ENCODE assay signal across 8 cellular contexts in genomic region chr3:114383875-114384557, GRCh38.
DNase-seq lines count a peak whose midpoint lies in the region; ATAC-seq and TF ChIP-seq lines count a peak whose summit lies in the region.

No MANE protein-coding gene starts in this region.

- TF ChIP-seq CTCF in AG10803 (conservative IDR thresholded peaks at IDR 0.05; ENCODE audit: low read length): peak; percentile 98

- no peak overlapping the region for H4K5ac ChIP-seq in mesendoderm (ENCODE audit: low read length)

- no peak overlapping the region for H3K9ac ChIP-seq in mesendoderm (ENCODE audit: low read length)

- H2BK120ac ChIP-seq in mesendoderm (ENCODE audit: low read depth, low read length): no peak overlapping the region

- peak overlapping the region; percentile 52 for H3K4me3 ChIP-seq in AG10803 (ENCODE audit: low read length)
- H3K4me3 ChIP-seq in effector memory CD4-positive, alpha-beta T cell (ENCODE audit: insufficient read depth, low read depth, low read length, poor library complexity, severe bottlenecking): peak overlapping the region; percentile 43
- no peak overlapping the region for H3K4me3 ChIP-seq in mesendoderm (ENCODE audit: low read length)

- H3K9me3 ChIP-seq in effector memory CD4-positive, alpha-beta T cell (ENCODE audit: control insufficient read depth, low read length): no peaks in the 10 kb centered on the region

- no peak overlapping the region for H2BK15ac ChIP-seq in mesendoderm (replicated peaks; ENCODE audit: low read depth)

- H3K56ac ChIP-seq in mesendoderm (ENCODE audit: low read length): no peak overlapping the region

- no peak overlapping the region for H3K23ac ChIP-seq in mesendoderm (ENCODE audit: low read length)

- no peak overlapping the region for H3K4ac ChIP-seq in mesendoderm (ENCODE audit: low read depth, low read length)

- H3K79me1 ChIP-seq in mesendoderm (ENCODE audit: low read length): no peaks in the 10 kb centered on the region

- H3K18ac ChIP-seq in mesendoderm (ENCODE audit: low read length): no peak overlapping the region

- no peaks in the 10 kb centered on the region for H3K4me1 ChIP-seq in effector memory CD4-positive, alpha-beta T cell (ENCODE audit: control insufficient read depth, insufficient read depth, low read length, poor library complexity, severe bottlenecking)
- no peaks in the 10 kb centered on the region for H3K4me1 ChIP-seq in mesendoderm (ENCODE audit: control insufficient read depth, low read depth, low read length)

- ATAC-seq in GM18867 (IDR thresholded peaks at IDR 0.05; ENCODE audit: unreplicated experiment): peak; percentile 92
- ATAC-seq in HG03175 (IDR thresholded peaks at IDR 0.05; ENCODE audit: unreplicated experiment): peak; percentile 91

- no peak overlapping the region for H4K8ac ChIP-seq in mesendoderm (ENCODE audit: low read depth, low read length)

- peaks cover 19% of the 10 kb centered on the region for H3K36me3 ChIP-seq in effector memory CD4-positive, alpha-beta T cell (ENCODE audit: control insufficient read depth, insufficient read depth, low read length)
- no peaks in the 10 kb centered on the region for H3K36me3 ChIP-seq in mesendoderm (ENCODE audit: control insufficient read depth, insufficient read depth, low read length)

- no peak overlapping the region for H2AK5ac ChIP-seq in mesendoderm (ENCODE audit: low read length)

- H3K79me2 ChIP-seq in mesendoderm (ENCODE audit: control insufficient read depth, insufficient read depth, low read length): no peaks in the 10 kb centered on the region

- no peak overlapping the region for H3K4me2 ChIP-seq in mesendoderm (ENCODE audit: low read length)

- no peak overlapping the region for H2BK5ac ChIP-seq in mesendoderm (ENCODE audit: low read length)

- H3K27me3 ChIP-seq in effector memory CD4-positive, alpha-beta T cell (replicated peaks; ENCODE audit: control insufficient read depth, insufficient read depth, low read length, poor library complexity, severe bottlenecking): no peaks in the 10 kb centered on the region
- H3K27me3 ChIP-seq in mesendoderm (ENCODE audit: insufficient read depth, low read length, poor library complexity): no peaks in the 10 kb centered on the region

- WGBS in mesendoderm (ENCODE audit: extremely low coverage, insufficient coverage, low lambda C conversion rate): no CpG with 5 or more reads among the region's 12 CpGs

- peak overlapping the region; percentile 18 for H3K27ac ChIP-seq in effector memory CD4-positive, alpha-beta T cell (ENCODE audit: insufficient read depth, low read length, poor library complexity, severe bottlenecking)
- H3K27ac ChIP-seq in mesendoderm (ENCODE audit: low read depth, low read length): no peak overlapping the region

- peak; percentile 89 for DNase-seq in AG10803 (ENCODE audit: low read depth)
- peak; percentile 71 for DNase-seq in NCI-H69 (lab: John Stamatoyannopoulos, UW)
- peak; percentile 29 to 33 for DNase-seq in activated CD8-positive, alpha-beta memory T cell treated with anti-CD3 and anti-CD28 coated beads for 1 hour (ENCODE audit: extremely low read depth in 1 of 2, low read depth in 1 of 2)
- DNase-seq in effector memory CD4-positive, alpha-beta T cell: peak; percentile 8 to 38 (median 16)
- peak; percentile 80 for DNase-seq in mesendoderm
- DNase-seq in stimulated activated CD8-positive, alpha-beta memory T cell treated with anti-CD3 and anti-CD28 coated beads, Interleukin-12 subunit alpha, Interleukin-12 subunit beta, amount 100 ng/mL, for 4 hours (ENCODE audit: low read depth): peak; percentile 31

Comparison
In these comparisons a context has a peak if more than half of its experiments do, and no peak if none do; other contexts are left out.
1. DNase-seq: peak in every context shown above with its lines; median percentile 89 in AG10803; 80 in mesendoderm; 71 in NCI-H69; 31 in activated CD8-positive, alpha-beta memory T cell treated with anti-CD3 and anti-CD28 coated beads for 1 hour; 31 in stimulated activated CD8-positive, alpha-beta memory T cell treated with anti-CD3 and anti-CD28 coated beads, Interleukin-12 subunit alpha, Interleukin-12 subunit beta, amount 100 ng/mL, for 4 hours; 16 in effector memory CD4-positive, alpha-beta T cell.